In the genomic region with DNA sequence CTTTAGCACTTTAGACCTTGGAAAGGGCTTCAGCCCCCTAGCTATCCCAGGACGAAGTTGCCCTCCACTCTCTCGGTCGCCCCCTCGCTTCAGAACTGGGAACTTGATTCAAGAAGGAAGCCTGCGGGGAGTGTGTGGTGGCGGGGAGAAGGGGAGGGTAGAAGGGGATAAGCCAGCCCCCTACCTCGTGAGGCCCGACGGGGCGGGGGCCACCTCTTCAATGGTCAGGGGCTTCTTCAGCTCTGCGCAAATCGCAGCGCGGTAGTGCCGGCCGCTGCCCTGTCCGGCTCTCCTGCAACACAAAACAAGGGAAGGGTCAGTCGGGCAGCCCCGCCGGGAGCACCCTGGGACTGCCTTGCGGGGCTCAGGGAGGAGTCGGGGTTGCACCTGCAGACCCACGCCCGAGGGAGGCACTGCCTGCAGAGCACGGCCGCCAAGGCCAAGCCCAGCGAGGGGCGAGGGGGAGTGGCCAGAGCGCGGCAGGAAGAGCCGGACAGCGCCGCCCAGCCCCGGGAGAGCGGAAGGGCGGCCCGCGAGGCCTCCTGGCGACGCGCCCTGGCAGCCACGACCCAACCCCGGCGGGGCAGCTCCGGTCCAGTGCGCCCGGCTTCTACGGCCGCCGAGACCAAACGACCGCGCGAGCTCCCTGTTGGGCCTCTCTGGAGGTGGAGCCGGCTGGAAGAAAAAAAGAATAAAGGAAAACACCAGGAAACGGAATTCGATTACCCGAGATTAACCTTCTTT, we compare ENCODE assay signal across 8 cellular contexts. TPM values are rescaled to one million over a fixed set of nuclear protein-coding genes. Genes with fewer than 3 reads are reported as not detected.
DNase-seq lines count a peak whose midpoint lies in the region; ATAC-seq and TF ChIP-seq lines count a peak whose summit lies in the region.

No MANE protein-coding gene starts in this region.

- TF ChIP-seq CTCF in cardiac fibroblast (IDR thresholded peaks at IDR 0.05; ENCODE audit: low read depth, low read length) (peak; percentile 39), retinal pigment epithelial cell (conservative IDR thresholded peaks at IDR 0.05; ENCODE audit: low read depth, low read length) (peak; percentile 58)

- H3K4me3 Mint-ChIP-seq in activated T-helper 2 cell treated with anti-CD3 and anti-CD28 coated beads, Interferon-gamma antibody, Interleukin-2, Interleukin-4, amounts not matched to agents 10 μg/mL and 5 μg/mL and 100 μg/mL, durations not matched to agents 14 hours and 24 hours and 36 hours (ENCODE audit: low read depth): no peak overlapping the region

- H3K27me3 ChIP-seq in iPS-20b (ENCODE audit: insufficient read depth, low read length): no peaks in the 10 kb centered on the region

- ATAC-seq in HG02623 (IDR thresholded peaks at IDR 0.05; ENCODE audit: unreplicated experiment): no peak

- no peaks in the 10 kb centered on the region for H3K9me3 ChIP-seq in iPS-20b (ENCODE audit: insufficient read depth, low read depth, low read length)

- no peak overlapping the region for H3K27ac Mint-ChIP-seq in activated T-helper 2 cell treated with anti-CD3 and anti-CD28 coated beads, Interferon-gamma antibody, Interleukin-2, Interleukin-4, amounts not matched to agents 10 μg/mL and 5 μg/mL and 100 μg/mL, durations not matched to agents 14 hours and 24 hours and 36 hours

- peaks cover 5% of the 10 kb centered on the region for H3K27me3 Mint-ChIP-seq in activated T-helper 2 cell treated with anti-CD3 and anti-CD28 coated beads, Interferon-gamma antibody, Interleukin-2, Interleukin-4, amounts not matched to agents 10 μg/mL and 5 μg/mL and 100 μg/mL, durations not matched to agents 14 hours and 24 hours and 36 hours (ENCODE audit: low read depth)

- H3K9me3 Mint-ChIP-seq in activated T-helper 2 cell treated with anti-CD3 and anti-CD28 coated beads, Interferon-gamma antibody, Interleukin-2, Interleukin-4, amounts not matched to agents 10 μg/mL and 5 μg/mL and 100 μg/mL, durations not matched to agents 14 hours and 24 hours and 36 hours: no peaks in the 10 kb centered on the region

- H3K9ac ChIP-seq in iPS-20b (ENCODE audit: low read depth, low read length): no peak overlapping the region

- intact Hi-C loops in activated T-helper 2 cell treated with anti-CD3 and anti-CD28 coated beads, Interferon-gamma antibody, Interleukin-2, Interleukin-4, amounts not matched to agents 10 μg/mL and 5 μg/mL and 100 μg/mL, durations not matched to agents 14 hours and 24 hours and 36 hours (cut with micrococcal nuclease): loop anchor here (10.0 kb wide), 1 partner anchor 247 kb away; no protein-coding TSS in a partner anchor

- H3K36me3 ChIP-seq in iPS-20b (ENCODE audit: insufficient read depth, low read depth, low read length): no peaks in the 10 kb centered on the region

- H3K4me1 Mint-ChIP-seq in activated T-helper 2 cell treated with anti-CD3 and anti-CD28 coated beads, Interferon-gamma antibody, Interleukin-2, Interleukin-4, amounts not matched to agents 10 μg/mL and 5 μg/mL and 100 μg/mL, durations not matched to agents 14 hours and 24 hours and 36 hours (ENCODE audit: low read depth): no peaks in the 10 kb centered on the region

- DNase-seq in COLO668 (lab: John Stamatoyannopoulos, UW; ENCODE audit: unreplicated experiment): peak; percentile 86
- peak; percentile 81 to 84 for DNase-seq in Kasumi-1 (lab: John Stamatoyannopoulos, UW)
- DNase-seq in cardiac fibroblast (ENCODE audit: low read depth in 2 of 2): peak; percentile 77 to 90
- DNase-seq in retinal pigment epithelial cell (ENCODE audit: low read depth): no peak
- no peak for DNase-seq in dedifferentiated amniotic fluid mesenchymal stem cell (ENCODE audit: extremely low spot score)
- no peak for DNase-seq in activated T-helper 2 cell treated with anti-CD3 and anti-CD28 coated beads, Interferon-gamma antibody, Interleukin-2, Interleukin-4, amounts not matched to agents 10 μg/mL and 5 μg/mL and 100 μg/mL, durations not matched to agents 14 hours and 24 hours and 36 hours (ENCODE audit: low spot score)

- H3K36me3 Mint-ChIP-seq in activated T-helper 2 cell treated with anti-CD3 and anti-CD28 coated beads, Interferon-gamma antibody, Interleukin-2, Interleukin-4, amounts not matched to agents 10 μg/mL and 5 μg/mL and 100 μg/mL, durations not matched to agents 14 hours and 24 hours and 36 hours (ENCODE audit: low read depth): no peaks in the 10 kb centered on the region

- no peaks in the 10 kb centered on the region for H3K4me1 ChIP-seq in iPS-20b (ENCODE audit: insufficient read depth, low read length)

- H3K4me3 ChIP-seq in cardiac fibroblast (replicated peaks in 1 of 2; ENCODE audit: low read depth in 2 of 2, low read length in 2 of 2) (peak overlapping the region; percentile 53 to 67), iPS-20b (ENCODE audit: low read length) (peak overlapping the region; percentile 59; the same call in 1 of the 2 replicates), retinal pigment epithelial cell (ENCODE audit: low read length) (peak overlapping the region; percentile 66)

- H3K27ac ChIP-seq in iPS-20b (ENCODE audit: low read length): no peak overlapping the region

RNA-seq across cellular contexts. Expression of a gene that starts 56.2 kb away (rescaled TPM):
- total RNA-seq in activated T-helper 2 cell treated with anti-CD3 and anti-CD28 coated beads, Interferon-gamma antibody, Interleukin-2, Interleukin-4, amounts not matched to agents 10 μg/mL and 5 μg/mL and 100 μg/mL, durations not matched to agents 14 hours and 24 hours and 36 hours: 0.37 and 0.43 TPM in 2 replicates

Comparison
In these comparisons a context has a peak if more than half of its experiments do, and no peak if none do; other contexts are left out.
1. DNase-seq: peak in COLO668 (single experiment), Kasumi-1 (2 of 2) and cardiac fibroblast (2 of 2); none in retinal pigment epithelial cell (single experiment), dedifferentiated amniotic fluid mesenchymal stem cell (single experiment) and activated T-helper 2 cell treated with anti-CD3 and anti-CD28 coated beads, Interferon-gamma antibody, Interleukin-2, Interleukin-4, amounts not matched to agents 10 μg/mL and 5 μg/mL and 100 μg/mL, durations not matched to agents 14 hours and 24 hours and 36 hours (single experiment).
2. Peak in every context shown above with its lines, with median percentiles within 50 percentile points of each other: H3K4me3 ChIP-seq.